Comparison of ENCODE assay signal across 24 cellular contexts in genomic region chr5:171785517-171785916, GRCh38. TPM values are rescaled to one million over a fixed set of nuclear protein-coding genes. Genes with fewer than 3 reads are reported as not detected.
DNase-seq lines count a peak whose midpoint lies in the region; ATAC-seq and TF ChIP-seq lines count a peak whose summit lies in the region.
"Had no signal": no experiment of that assay in that cellular context is flagged by ENCODE, and none has a peak within 500 bp of the region (broad histone marks: within the 10 kb centered on the region; RNA-seq: fewer than 3 reads in every experiment).

TSS of gene SMIM23 (plus strand) at chr5:171785817. CDS start at chr5:171785872, 55 bp downstream.

- H3K9me3 ChIP-seq in trophoblast cell (ENCODE audit: insufficient read depth, low read depth, low read length) (peaks cover 2% of the 10 kb centered on the region), OCI-LY7 (ENCODE audit: low read length) (no peaks in the 10 kb centered on the region)
- H3K9me3 ChIP-seq: Caco-2 had no signal

- DNase-seq in DMS53 (lab: John Stamatoyannopoulos, UW): peak; percentile 98
- no peak for DNase-seq in GM23338 (ENCODE audit: low spot score)
- peak; percentile 85 for DNase-seq in NCI-H748 (lab: John Stamatoyannopoulos, UW; ENCODE audit: unreplicated experiment)
- no peak for DNase-seq in trophoblast cell
- no peak for DNase-seq in OCI-LY7 (ENCODE audit: low spot score)
- DNase-seq in NCI-H128 (lab: John Stamatoyannopoulos, UW; ENCODE audit: unreplicated experiment): no peak
- DNase-seq: C1 segment of cervical spinal cord; Caco-2; CD4-positive, alpha-beta memory T cell; DMS79 treated with DMSO at 0.1 percent for 48 hours; GF-D8; NCI-H1048; NCI-H1436 treated with DMSO at 0.1 percent for 48 hours; NCI-H2081; NCI-H2171; NCI-H526 treated with DMSO at 0.1 percent for 48 hours; NK-92 treated with Interleukin-12 subunit alpha and Interleukin-12 subunit beta, amount 100 ng/mL, for 24 hours; T-helper 1 cell had no signal

- no peak within 1 kb of the TSS for H2AK5ac ChIP-seq in trophoblast cell (ENCODE audit: low read length)

- H3K36me3 Mint-ChIP-seq in GM23338 (ENCODE audit: low read depth): no peaks in the 10 kb centered on the region
- H3K36me3 Mint-ChIP-seq: CD4-positive, alpha-beta memory T cell had no signal

- no peak within 1 kb of the TSS for H3K4me3 ChIP-seq in GM23338
- H3K4me3 ChIP-seq in trophoblast cell (ENCODE audit: low read depth, low read length): no peak within 1 kb of the TSS
- no peak within 1 kb of the TSS for H3K4me3 ChIP-seq in OCI-LY7 (ENCODE audit: low read depth, low read length, poor library complexity, severe bottlenecking)

- H3K4me2 ChIP-seq in GM23338 (no peak within 1 kb of the TSS), trophoblast cell (ENCODE audit: low read length) (no peak within 1 kb of the TSS), OCI-LY7 (ENCODE audit: low read length) (no peak within 1 kb of the TSS)

- H3K27ac Mint-ChIP-seq in GM23338: no peak within 1 kb of the TSS
- H3K27ac Mint-ChIP-seq: CD4-positive, alpha-beta memory T cell; T-helper 2 cell treated with Interferon-gamma antibody and Interleukin-4, amounts not matched to agents 5 μg/mL and 100 μg/mL, for 36 hours had no signal

- H2BK5ac ChIP-seq in trophoblast cell (ENCODE audit: low read depth, low read length, poor library complexity): no peak within 1 kb of the TSS

- no peak within 1 kb of the TSS for H3K4me3 Mint-ChIP-seq in GM23338
- H3K4me3 Mint-ChIP-seq: CD4-positive, alpha-beta memory T cell; T-helper 2 cell treated with Interferon-gamma antibody and Interleukin-4, amounts not matched to agents 5 μg/mL and 100 μg/mL, for 36 hours had no signal

- no TSS peak for BruUV-seq in OCI-LY7 (replicated peaks; lab: Mats Ljungman, UMichigan)

- H3K36me3 ChIP-seq in GM23338 (ENCODE audit: insufficient read depth) (no peaks in the 10 kb centered on the region), trophoblast cell (ENCODE audit: control insufficient read depth in 1 of 2, insufficient read depth in 2 of 2, low read length in 2 of 2) (no peaks in the 10 kb centered on the region), OCI-LY7 (ENCODE audit: insufficient read depth, low read length) (no peaks in the 10 kb centered on the region)

- no peaks in the 10 kb centered on the region for H3K9me2 ChIP-seq in GM23338 (ENCODE audit: insufficient read depth)
- no peaks in the 10 kb centered on the region for H3K9me2 ChIP-seq in OCI-LY7 (ENCODE audit: insufficient read depth, low read length)

- H3K4me1 ChIP-seq in GM23338 (ENCODE audit: insufficient read depth): no peaks in the 10 kb centered on the region
- H3K4me1 ChIP-seq in trophoblast cell (ENCODE audit: control insufficient read depth in 1 of 2, insufficient read depth in 2 of 2, low read length in 2 of 2): no peaks in the 10 kb centered on the region
- H3K4me1 ChIP-seq in OCI-LY7 (ENCODE audit: insufficient read depth, low read length, poor library complexity, severe bottlenecking): no peaks in the 10 kb centered on the region
- H3K4me1 ChIP-seq: Caco-2 had no signal

- ATAC-seq in GM23338 (no peak), GM21786 (IDR thresholded peaks at IDR 0.05; ENCODE audit: unreplicated experiment) (no peak)
- ATAC-seq: Panc1 had no signal

- POLR2A ChIA-PET in OCI-LY7 (lab: Charles Lee): interaction anchor here (0.6 kb wide), 1 partner anchor 54 kb away, joined by 4 read pairs; no protein-coding TSS in a partner anchor

- peaks cover under 1% of the 10 kb centered on the region for H3K27me3 Mint-ChIP-seq in GM23338 (ENCODE audit: insufficient read depth, low read depth, poor library complexity)

- no peak within 1 kb of the TSS for H4K8ac ChIP-seq in trophoblast cell (ENCODE audit: low read depth, low read length)

- no peak within 1 kb of the TSS for H4K12ac ChIP-seq in trophoblast cell (ENCODE audit: low read depth, low read length)

- H4K91ac ChIP-seq in trophoblast cell (ENCODE audit: low read depth, low read length): no peak within 1 kb of the TSS

- no peak within 1 kb of the TSS for H3K14ac ChIP-seq in trophoblast cell (ENCODE audit: low read length)

- no peak within 1 kb of the TSS for H2BK12ac ChIP-seq in trophoblast cell (ENCODE audit: low read length)

- H4K20me1 ChIP-seq in GM23338 (replicated peaks; ENCODE audit: insufficient read depth) (no peaks in the 10 kb centered on the region), OCI-LY7 (ENCODE audit: insufficient read depth, low read length) (no peaks in the 10 kb centered on the region)

- H3F3A ChIP-seq in GM23338 (replicated peaks; ENCODE audit: low read depth): no peaks in the 10 kb centered on the region

- peak within 1 kb of the TSS; percentile 8 for H3K9ac ChIP-seq in trophoblast cell (ENCODE audit: low read length)

- CTCF ChIA-PET in OCI-LY7 (lab: Charles Lee; ENCODE audit: unreplicated experiment): no interaction called here

- 0 out of 4 replicates have a peak, but pooled peaks of 1 of the 2 experiments have one; percentile 7 for TF ChIP-seq CTCF in GM23338 (conservative IDR thresholded peaks at IDR 0.05; ENCODE audit: low read depth in 2 of 2)
- TF ChIP-seq CTCF in OCI-LY7 (conservative IDR thresholded peaks at IDR 0.05; ENCODE audit: low read length): no peak

- H3K4me1 Mint-ChIP-seq in GM23338: no peaks in the 10 kb centered on the region
- H3K4me1 Mint-ChIP-seq: CD4-positive, alpha-beta memory T cell had no signal

- H3K79me2 ChIP-seq in GM23338 (replicated peaks; ENCODE audit: insufficient read depth) (no peaks in the 10 kb centered on the region), trophoblast cell (ENCODE audit: control insufficient read depth, insufficient read depth, low read length, poor library complexity) (no peaks in the 10 kb centered on the region), OCI-LY7 (ENCODE audit: insufficient read depth, low read depth, low read length) (no peaks in the 10 kb centered on the region)

- no peaks in the 10 kb centered on the region for H3K27me3 ChIP-seq in GM23338 (ENCODE audit: insufficient read depth)
- no peaks in the 10 kb centered on the region for H3K27me3 ChIP-seq in trophoblast cell (ENCODE audit: insufficient read depth, low read length)

- intact Hi-C loops in OCI-LY7 (cut with micrococcal nuclease; ENCODE audit: unreplicated experiment): no loop called here

- no peak within 1 kb of the TSS for H3K4ac ChIP-seq in trophoblast cell (ENCODE audit: low read depth, low read length)

- no peaks in the 10 kb centered on the region for H3K9me3 Mint-ChIP-seq in GM23338
- H3K9me3 Mint-ChIP-seq: CD4-positive, alpha-beta memory T cell; T-helper 2 cell treated with Interferon-gamma antibody and Interleukin-4, amounts not matched to agents 5 μg/mL and 100 μg/mL, for 36 hours had no signal

- H2AFZ ChIP-seq in GM23338 (peak within 1 kb of the TSS; percentile 32; the same call in 1 of the 2 replicates), trophoblast cell (ENCODE audit: insufficient read depth, low read length, poor library complexity) (no peak within 1 kb of the TSS), OCI-LY7 (ENCODE audit: low read length) (no peak within 1 kb of the TSS)

- no peaks in the 10 kb centered on the region for H3K79me1 ChIP-seq in trophoblast cell (ENCODE audit: low read length)

- no peak within 1 kb of the TSS for H3K18ac ChIP-seq in trophoblast cell (ENCODE audit: low read length)

- H3K27ac ChIP-seq in GM23338 (ENCODE audit: low read depth) (no peak within 1 kb of the TSS), trophoblast cell (ENCODE audit: low read depth, low read length) (no peak within 1 kb of the TSS), OCI-LY7 (ENCODE audit: low read depth, low read length, poor library complexity, severe bottlenecking) (no peak within 1 kb of the TSS)
- H3K27ac ChIP-seq: HL-60, RWPE1 had no signal

- no peak within 1 kb of the TSS for H2BK120ac ChIP-seq in trophoblast cell (ENCODE audit: insufficient read depth, low read length, poor library complexity)

- no peak within 1 kb of the TSS for H3K23ac ChIP-seq in trophoblast cell (ENCODE audit: low read length)

RNA-seq across cellular contexts. Expression of gene SMIM23, which starts in this region (rescaled TPM):
- not detected in 2 replicates for total RNA-seq in GM23338 (2014; rRNA removed; shearing (Covaris generic))
- polyA plus RNA-seq in GM23338 (2016; fragmentation: Nextera tagmentation; extraction: Ambion mirVana): not detected in 2 replicates
- not detected in 2 replicates for polyA plus RNA-seq in trophoblast cell (2013)
- total RNA-seq in OCI-LY7 (2014; rRNA removed; shearing (Covaris generic)): not detected in 2 replicates
- total RNA-seq in OCI-LY7 (2022): not detected in 2 replicates
- total RNA-seq: A673; Caco-2; CD4-positive, alpha-beta memory T cell had no signal
- polyA plus RNA-seq: CD4-positive, alpha-beta memory T cell had no signal

Comparison
In these comparisons a context has a peak if more than half of its experiments do, and no peak if none do; other contexts are left out.
1. DNase-seq: peak in DMS53 (single experiment) and NCI-H748 (single experiment); none in GM23338 (single experiment), trophoblast cell (0 of 2), OCI-LY7 (single experiment) and NCI-H128 (single experiment).